19 cellular contexts compared by ENCODE assay signal in the genomic region with DNA sequence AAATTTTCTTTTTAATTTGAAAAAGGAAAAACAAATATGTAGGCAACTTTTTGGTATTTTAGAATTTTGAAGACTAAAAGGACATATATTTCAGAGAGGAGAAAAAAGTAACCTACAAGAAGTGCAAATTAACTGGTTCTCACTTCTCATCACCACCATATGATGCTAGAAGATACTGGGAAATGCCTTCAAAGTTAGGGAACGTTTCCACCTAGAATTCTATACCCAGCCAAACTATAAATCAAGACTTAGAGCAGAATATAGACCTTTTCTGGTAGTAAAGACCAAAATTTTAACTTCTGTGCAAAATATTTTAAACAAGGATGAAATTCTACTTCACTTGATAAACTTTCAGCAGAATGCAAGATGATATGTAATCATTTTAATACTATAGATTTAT.
DNase-seq lines count a peak whose midpoint lies in the region; ATAC-seq, FAIRE-seq and TF ChIP-seq lines count a peak whose summit lies in the region.
"Had no signal": no experiment of that assay in that cellular context is flagged by ENCODE, and none has a peak within 500 bp of the region (broad histone marks: within the 10 kb centered on the region; RNA-seq: fewer than 3 reads in every experiment).

No MANE protein-coding gene starts in this region.

- H3K9me3 ChIP-seq in HepG2 (ENCODE audit: low read length) = peaks cover 8% of the 10 kb centered on the region
- H3K9me3 ChIP-seq in right lobe of liver = no peaks in the 10 kb centered on the region
- peaks cover 6% of the 10 kb centered on the region; the same call in 1 of the 2 replicates for H3K9me3 ChIP-seq in PC-9 (ENCODE audit: insufficient read depth, low read depth)
- no peaks in the 10 kb centered on the region for H3K9me3 ChIP-seq in A673 (ENCODE audit: low read depth, low read length, poor library complexity, severe bottlenecking)

- POLR2A ChIA-PET in HepG2 (lab: Yijun Ruan, JAX) (no interaction called here), PC-9 (lab: Charles Lee; ENCODE audit: unreplicated experiment) (no interaction called here), A673 (lab: Charles Lee; ENCODE audit: low non-redundant PET) (no interaction called here)

- ATAC-seq in HepG2 (no peak), right lobe of liver (no peak), foreskin keratinocyte (no peak), HG02870 (IDR thresholded peaks at IDR 0.05; ENCODE audit: unreplicated experiment) (no peak)
- ATAC-seq: HCT116 had no signal

- H3K79me2 ChIP-seq in HepG2 (ENCODE audit: insufficient read depth, low read length) (peaks cover 5% of the 10 kb centered on the region), PC-9 (ENCODE audit: low read depth) (no peaks in the 10 kb centered on the region)

- TF ChIP-seq CTCF in HepG2 (CRISPR knock-in tag; IDR thresholded peaks at IDR 0.05) = no peak
- no peak for TF ChIP-seq CTCF in right lobe of liver (IDR thresholded peaks at IDR 0.05)
- no peak for TF ChIP-seq CTCF in PC-9 (conservative IDR thresholded peaks at IDR 0.05)
- TF ChIP-seq CTCF in foreskin keratinocyte (conservative IDR thresholded peaks at IDR 0.05) = no peak
- no peak for TF ChIP-seq CTCF in A673 (conservative IDR thresholded peaks at IDR 0.05; ENCODE audit: low read depth, low read length)

- TF ChIP-seq EP300 in HepG2 (IDR thresholded peaks at IDR 0.05; ENCODE audit: low read depth in 2 of 2, low read length in 2 of 2) (no peak), HepG2 (CRISPR knock-in tag; IDR thresholded peaks at IDR 0.05; ENCODE audit: borderline replicate concordance) (no peak)

- in situ Hi-C loops in HepG2 (cut with HindIII; ENCODE audit: extremely low pct_ligation_motif_present, low pct_unique_long_range_greater_than_20kb) = no loop called here

- peaks cover 21% of the 10 kb centered on the region for H3F3A ChIP-seq in PC-9 (ENCODE audit: insufficient read depth, low read depth)

- no peak for TF ChIP-seq RAD21 in HepG2 (CRISPR knock-in tag; IDR thresholded peaks at IDR 0.05)

- H3K27ac ChIP-seq in HepG2 (ENCODE audit: extremely low read length, insufficient read depth, low read length) (no peak overlapping the region), right lobe of liver (no peak overlapping the region), PC-9 (0 out of 2 replicates have a peak overlapping the region, but pooled peaks have one; percentile 56), foreskin keratinocyte (peak overlapping the region; percentile 93), A673 (ENCODE audit: low read depth, low read length, poor library complexity, severe bottlenecking) (no peak overlapping the region)

- H4K20me1 ChIP-seq in HepG2 (ENCODE audit: insufficient read depth, low read length) (no peaks in the 10 kb centered on the region), PC-9 (ENCODE audit: insufficient read depth) (no peaks in the 10 kb centered on the region)

- no peak for FAIRE-seq in HepG2 (lab: Jason Lieb, UNC)
- FAIRE-seq: A549, GM12891, GM18507 had no signal

- H3K4me2 ChIP-seq in HepG2 (ENCODE audit: low read depth, low read length) (no peak overlapping the region), PC-9 (no peak overlapping the region)
- H3K4me2 ChIP-seq: A549, GM23338 had no signal

- no peak for DNase-seq in HepG2 (ENCODE audit: low spot score)
- no peak for DNase-seq in right lobe of liver
- DNase-seq in PC-9 = no peak
- DNase-seq in foreskin keratinocyte = no peak
- no peak for DNase-seq in A673 (ENCODE audit: low spot score)
- DNase-seq in NCI-H2227 (lab: John Stamatoyannopoulos, UW; ENCODE audit: unreplicated experiment) = no peak
- DNase-seq: 8988T; C1 segment of cervical spinal cord; CD4-positive, alpha-beta memory T cell; COR-L47; DMS79 treated with DMSO at 0.1 percent for 48 hours; GF-D8; H9 had no signal

- H2AFZ ChIP-seq in HepG2 (ENCODE audit: low read length) (no peak overlapping the region), PC-9 (no peak overlapping the region)
- H2AFZ ChIP-seq: GM23338 had no signal

- no peak overlapping the region for H3K9ac ChIP-seq in HepG2 (ENCODE audit: insufficient read depth, low read depth, low read length)

- no peak for TF ChIP-seq POLR2A in HepG2 (IDR thresholded peaks at IDR 0.05; ENCODE audit: insufficient read depth in 1 of 2, low read depth in 2 of 2, low read length in 2 of 2)
- TF ChIP-seq POLR2A in right lobe of liver (IDR thresholded peaks at IDR 0.05) = no peak

- 87% methylated on average over 1 of the region's 1 CpG for WGBS in HepG2 (ENCODE audit: low lambda C conversion rate)
- WGBS in right lobe of liver (ENCODE audit: insufficient coverage, low coverage, low lambda C conversion rate, missing lambda C conversion rate) = 75% methylated on average over 1 of the region's 1 CpG

- CTCF ChIA-PET in HepG2 (lab: Yijun Ruan, JAX; ENCODE audit: low intra/inter-chr PET ratio, low total read pairs) = no interaction called here
- CTCF ChIA-PET in PC-9 (lab: Charles Lee) = no interaction called here
- CTCF ChIA-PET in A673 (lab: Charles Lee) = no interaction called here

- intact Hi-C loops in HepG2 (cut with micrococcal nuclease; ENCODE audit: unreplicated experiment) = no loop called here
- intact Hi-C loops in right lobe of liver (cut with DNase I) = no loop called here
- intact Hi-C loops in PC-9 (cut with micrococcal nuclease; ENCODE audit: unreplicated experiment) = no loop called here
- intact Hi-C loops in A673 (cut with micrococcal nuclease; ENCODE audit: unreplicated experiment) = no loop called here

- H3K36me3 ChIP-seq in HepG2 (replicated peaks in 1 of 2; ENCODE audit: control insufficient read depth in 1 of 2, insufficient read depth in 2 of 2, low read length in 2 of 2) = 0 out of 5 replicates have a peak, but pooled peaks cover 0 to 2% of the 10 kb centered on the region in 2 experiments
- no peaks in the 10 kb centered on the region for H3K36me3 ChIP-seq in right lobe of liver
- no peaks in the 10 kb centered on the region; the same call in 1 of the 2 replicates for H3K36me3 ChIP-seq in PC-9 (ENCODE audit: low read depth)
- H3K36me3 ChIP-seq in A673 (ENCODE audit: insufficient read depth, low read length, poor library complexity, severe bottlenecking) = no peaks in the 10 kb centered on the region

- H3K4me1 ChIP-seq in HepG2 (ENCODE audit: insufficient read depth, low read length) = peaks cover 14% of the 10 kb centered on the region
- peaks cover 0 to 7% (median 1%) of the 10 kb centered on the region in 4 donors for H3K4me1 ChIP-seq in right lobe of liver
- peaks cover 27% of the 10 kb centered on the region for H3K4me1 ChIP-seq in PC-9 (replicated peaks; ENCODE audit: insufficient read depth)
- H3K4me1 ChIP-seq in foreskin keratinocyte = peaks cover 51% of the 10 kb centered on the region
- no peaks in the 10 kb centered on the region for H3K4me1 ChIP-seq in A673 (ENCODE audit: insufficient read depth, low read length, poor library complexity, severe bottlenecking)

- no peaks in the 10 kb centered on the region for H3K9me2 ChIP-seq in PC-9 (ENCODE audit: insufficient read depth)

- no TSS peak for BruUV-seq in HepG2 (replicated peaks; lab: Mats Ljungman, UMichigan)
- BruUV-seq in PC-9 (replicated peaks; lab: Mats Ljungman, UMichigan) = no TSS peak
- BruUV-seq in A673 (replicated peaks; lab: Mats Ljungman, UMichigan) = no TSS peak

- H3K4me3 ChIP-seq in HepG2 (replicated peaks in 1 of 3; ENCODE audit: insufficient read depth in 1 of 3, low read depth in 2 of 3, low read length in 3 of 3) (no peak overlapping the region), right lobe of liver (no peak overlapping the region), PC-9 (no peak overlapping the region), A673 (ENCODE audit: low read depth, low read length, poor library complexity, severe bottlenecking) (no peak overlapping the region)
- H3K4me3 ChIP-seq: A549, GM23338 had no signal

- no peaks in the 10 kb centered on the region for H3K27me3 ChIP-seq in HepG2 (ENCODE audit: control insufficient read depth in 1 of 2, insufficient read depth in 2 of 2, low read length in 2 of 2)
- no peaks in the 10 kb centered on the region for H3K27me3 ChIP-seq in right lobe of liver
- no peaks in the 10 kb centered on the region for H3K27me3 ChIP-seq in PC-9 (ENCODE audit: insufficient read depth, low read depth)
- no peaks in the 10 kb centered on the region for H3K27me3 ChIP-seq in foreskin keratinocyte
- H3K27me3 ChIP-seq in A673 (replicated peaks; ENCODE audit: insufficient read depth, low read depth, low read length, poor library complexity) = no peaks in the 10 kb centered on the region

TF ChIP-seq in HepG2, 621 proteins besides CTCF, POLR2A, EP300 and RAD21:
- peak; percentile 98 for TF ChIP-seq ZFP1 (CRISPR knock-in tag; IDR thresholded peaks at IDR 0.05)
- TF ChIP-seq, protein P1, sequence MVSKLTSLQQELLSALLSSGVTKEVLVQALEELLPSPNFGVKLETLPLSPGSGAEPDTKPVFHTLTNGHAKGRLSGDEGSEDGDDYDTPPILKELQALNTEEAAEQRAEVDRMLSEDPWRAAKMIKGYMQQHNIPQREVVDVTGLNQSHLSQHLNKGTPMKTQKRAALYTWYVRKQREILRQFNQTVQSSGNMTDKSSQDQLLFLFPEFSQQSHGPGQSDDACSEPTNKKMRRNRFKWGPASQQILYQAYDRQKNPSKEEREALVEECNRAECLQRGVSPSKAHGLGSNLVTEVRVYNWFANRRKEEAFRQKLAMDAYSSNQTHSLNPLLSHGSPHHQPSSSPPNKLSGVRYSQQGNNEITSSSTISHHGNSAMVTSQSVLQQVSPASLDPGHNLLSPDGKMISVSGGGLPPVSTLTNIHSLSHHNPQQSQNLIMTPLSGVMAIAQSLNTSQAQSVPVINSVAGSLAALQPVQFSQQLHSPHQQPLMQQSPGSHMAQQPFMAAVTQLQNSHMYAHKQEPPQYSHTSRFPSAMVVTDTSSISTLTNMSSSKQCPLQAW (CRISPR knock-in tag; IDR thresholded peaks at IDR 0.05) = no peak
- TF ChIP-seq ZBTB42 (CRISPR knock-in tag; IDR thresholded peaks at IDR 0.05) = no peak
TF ChIP-seq in HepG2: peak in this region for 1.

Comparison
In these comparisons a context has a peak if more than half of its experiments do, and no peak if none do; other contexts are left out.
1. H3K27ac ChIP-seq: peak in PC-9 (single experiment) and foreskin keratinocyte (single experiment); none in HepG2 (single experiment), right lobe of liver (0 of 3) and A673 (single experiment).